In the genomic region with DNA sequence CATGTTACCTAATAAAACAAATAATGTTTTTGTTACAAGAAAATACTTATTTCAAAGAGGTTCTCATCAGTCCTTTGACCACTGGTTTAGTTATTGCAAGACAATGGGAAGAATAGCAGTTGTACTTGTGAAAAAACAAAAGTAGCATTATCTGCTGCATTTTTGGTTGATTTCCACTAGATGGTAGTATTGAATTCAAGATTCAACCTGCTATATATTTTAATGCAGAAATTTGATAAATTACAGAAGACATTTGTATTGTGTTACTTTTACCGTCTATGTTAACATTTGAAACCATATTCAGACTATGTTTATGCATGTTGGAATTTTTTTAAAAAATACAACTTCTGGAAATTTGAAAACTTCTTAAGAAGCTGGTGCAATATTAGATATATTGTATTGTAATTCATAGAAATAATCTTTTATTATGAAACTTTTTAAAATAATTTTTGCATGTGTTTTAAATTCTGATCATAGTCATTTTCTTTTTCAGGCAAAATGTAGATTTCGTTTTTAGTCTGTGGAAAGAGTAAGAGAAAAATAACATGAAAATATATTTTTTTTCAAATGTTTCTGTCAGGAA, we compare ENCODE assay signal across 9 cellular contexts. TPM values are rescaled to one million over a fixed set of nuclear protein-coding genes. Genes with fewer than 3 reads are reported as not detected.
DNase-seq lines count a peak whose midpoint lies in the region; ATAC-seq, FAIRE-seq and TF ChIP-seq lines count a peak whose summit lies in the region.
"Had no signal": no experiment of that assay in that cellular context is flagged by ENCODE, and none has a peak within 500 bp of the region (broad histone marks: within the 10 kb centered on the region; RNA-seq: fewer than 3 reads in every experiment).

No MANE protein-coding gene starts in this region.

- H3K27me3 ChIP-seq in PC-9 (ENCODE audit: insufficient read depth, low read depth) = no peaks in the 10 kb centered on the region
- no peaks in the 10 kb centered on the region for H3K27me3 ChIP-seq in gastroesophageal sphincter

- peaks cover 10% of the 10 kb centered on the region for H3K4me1 ChIP-seq in A549
- H3K4me1 ChIP-seq in PC-9 (replicated peaks; ENCODE audit: insufficient read depth) = no peaks in the 10 kb centered on the region
- H3K4me1 ChIP-seq in gastroesophageal sphincter = no peaks in the 10 kb centered on the region

- no peak for TF ChIP-seq POLR2A in A549 (IDR thresholded peaks at IDR 0.05; ENCODE audit: low read length)
- no peak for TF ChIP-seq POLR2A in gastroesophageal sphincter (IDR thresholded peaks at IDR 0.05)

- no peaks in the 10 kb centered on the region for H3K36me3 ChIP-seq in PC-9 (ENCODE audit: low read depth)
- H3K36me3 ChIP-seq in gastroesophageal sphincter = no peaks in the 10 kb centered on the region

- no peaks in the 10 kb centered on the region for H3K9me2 ChIP-seq in PC-9 (ENCODE audit: insufficient read depth)

- H3F3A ChIP-seq in PC-9 (ENCODE audit: insufficient read depth, low read depth) = no peaks in the 10 kb centered on the region

- H3K79me2 ChIP-seq in PC-9 (ENCODE audit: low read depth) = no peaks in the 10 kb centered on the region

- H2AFZ ChIP-seq in PC-9 = no peak overlapping the region

- TF ChIP-seq RAD21 in A549 (conservative IDR thresholded peaks at IDR 0.05 in 1 of 2, IDR thresholded peaks at IDR 0.05 in 1 of 2) = peak; percentile 63 to 79

- TF ChIP-seq EP300 in A549 (IDR thresholded peaks at IDR 0.05) = no peak
- no peak for TF ChIP-seq EP300 in gastroesophageal sphincter (IDR thresholded peaks at IDR 0.05)

- ATAC-seq in A549 (no peak), gastroesophageal sphincter (no peak), GM18868 (IDR thresholded peaks at IDR 0.05; ENCODE audit: unreplicated experiment) (no peak), HG03520 (IDR thresholded peaks at IDR 0.05; ENCODE audit: unreplicated experiment) (no peak)
- ATAC-seq in stimulated activated naive CD8-positive, alpha-beta T cell treated with anti-CD3 and anti-CD28 coated beads, Interleukin-15, Interleukin-2, amounts not matched to agents 100 U/mL and 50 U/mL, for 24 hours = no peak

- H3K4me3 ChIP-seq in A549 (no peak overlapping the region), PC-9 (no peak overlapping the region), gastroesophageal sphincter (no peak overlapping the region)

- POLR2A ChIA-PET in A549 (lab: Yijun Ruan, JAX) (no interaction called here), PC-9 (lab: Charles Lee; ENCODE audit: unreplicated experiment) (no interaction called here)

- peak; percentile 67 for TF ChIP-seq CTCF in A549 (IDR thresholded peaks at IDR 0.05)
- peak; percentile 41 for TF ChIP-seq CTCF in GM12873 (IDR thresholded peaks at IDR 0.05; ENCODE audit: insufficient read depth, low read depth, low read length, missing control alignments)
- TF ChIP-seq CTCF in PC-9 (conservative IDR thresholded peaks at IDR 0.05) = peak; percentile 62
- TF ChIP-seq CTCF in gastroesophageal sphincter (IDR thresholded peaks at IDR 0.05) = peak; percentile 24 to 61 (median 35)

- H3K27ac ChIP-seq in A549 = no peak overlapping the region
- no peak overlapping the region for H3K27ac ChIP-seq in PC-9
- H3K27ac ChIP-seq in gastroesophageal sphincter = no peak overlapping the region

- H4K20me1 ChIP-seq in PC-9 (ENCODE audit: insufficient read depth) = no peaks in the 10 kb centered on the region

- H3K9me3 ChIP-seq in A549 (no peaks in the 10 kb centered on the region), PC-9 (ENCODE audit: insufficient read depth, low read depth) (no peaks in the 10 kb centered on the region), gastroesophageal sphincter (no peaks in the 10 kb centered on the region)

- CTCF ChIA-PET in A549 (lab: Yijun Ruan, JAX) = interaction anchor here (0.6 to 5.1 kb wide), 6 partner anchors 11 to 929 kb away, joined by 3 to 35 read pairs (median 6); no protein-coding TSS in a partner anchor
- CTCF ChIA-PET in PC-9 (lab: Charles Lee) = no interaction called here

- H3K4me2 ChIP-seq in A549 = no peak overlapping the region
- no peak overlapping the region for H3K4me2 ChIP-seq in PC-9

- under 1% methylated on average over 2 of the region's 2 CpGs for WGBS in A549 (ENCODE audit: missing lambda C conversion rate)
- 0 to 2% methylated on average over 2 of the region's 2 CpGs for WGBS in gastroesophageal sphincter (ENCODE audit: low coverage in 1 of 2), 2 donors

- FAIRE-seq in A549 (lab: Jason Lieb, UNC) = no peak

- no TSS peak for BruUV-seq in PC-9 (replicated peaks; lab: Mats Ljungman, UMichigan)

- DNase-seq in A549 (ENCODE audit: low read depth in 1 of 2, low spot score in 1 of 2) (peak; percentile 15 to 23), PC-9 (no peak), HUDEP-2 (lab: John Stamatoyannopoulos, UW; ENCODE audit: unreplicated experiment in 76 of 76) (no peak)
- DNase-seq in stimulated activated naive CD8-positive, alpha-beta T cell treated with anti-CD3 and anti-CD28 coated beads, Interleukin-15, Interleukin-2, amounts not matched to agents 100 U/mL and 50 U/mL, for 24 hours = no peak
- DNase-seq: activated naive CD8-positive, alpha-beta T cell treated with anti-CD3 and anti-CD28 coated beads, Interleukin-2, amount 10 ng/mL, durations not matched to agents 7 days and 5 days had no signal

- intact Hi-C loops in PC-9 (cut with micrococcal nuclease; ENCODE audit: unreplicated experiment) = loop anchor here (1.0 to 10.0 kb wide), 5 partner anchors 191 to 1179 kb away; no protein-coding TSS in a partner anchor

TF ChIP-seq in A549, 52 proteins besides CTCF, POLR2A, EP300 and RAD21:
- TF ChIP-seq SMC3 (IDR thresholded peaks at IDR 0.05) = peak; percentile 56
- no peak for TF ChIP-seq CBX2 (IDR thresholded peaks at IDR 0.05; ENCODE audit: borderline replicate concordance, low read depth)
TF ChIP-seq in A549: peak in this region for 1.

RNA-seq across cellular contexts. Expression of gene SPCS3, which starts 56.4 kb away (rescaled TPM):
- polyA plus RNA-seq in A549 (2011; rRNA removed) (35.7 and 44.5 TPM in 2 replicates), A549 (2017; fragmentation: RNase III; extraction: RNeasy Plus Mini Kit Qiagen cat#74134 plus additional on column Dnase treatment) (31.3 to 33.2 TPM (median 32.9 TPM) in 3 replicates)
- polyA plus RNA-seq in A549 (2012; cell fraction: cytosol; rRNA removed) = 11.2 and 14.2 TPM in 2 replicates
- 10.2 and 11.6 TPM in 2 replicates for polyA plus RNA-seq in A549 (2012; cell fraction: nucleus; rRNA removed)
- 11.0 and 11.5 TPM in 2 replicates for polyA minus RNA-seq in A549 (2011; rRNA and poly(A)+ RNA removed)
- total RNA-seq in PC-9 (2021) (107 TPM in 2 replicates), gastroesophageal sphincter (10 to 100 TPM; 32.6 to 73.1 (median 57.5) TPM)

Comparison
In these comparisons a context has a peak if more than half of its experiments do, and no peak if none do; other contexts are left out.
1. DNase-seq: peak in A549 (2 of 2); none in PC-9 (0 of 2), HUDEP-2 (0 of 76) and stimulated activated naive CD8-positive, alpha-beta T cell treated with anti-CD3 and anti-CD28 coated beads, Interleukin-15, Interleukin-2, amounts not matched to agents 100 U/mL and 50 U/mL, for 24 hours (single experiment).
2. Peak in every context shown above with its lines, with median percentiles within 50 percentile points of each other: CTCF ChIP-seq.